Comparison of ENCODE assay signal across 21 cellular contexts in the genomic region with DNA sequence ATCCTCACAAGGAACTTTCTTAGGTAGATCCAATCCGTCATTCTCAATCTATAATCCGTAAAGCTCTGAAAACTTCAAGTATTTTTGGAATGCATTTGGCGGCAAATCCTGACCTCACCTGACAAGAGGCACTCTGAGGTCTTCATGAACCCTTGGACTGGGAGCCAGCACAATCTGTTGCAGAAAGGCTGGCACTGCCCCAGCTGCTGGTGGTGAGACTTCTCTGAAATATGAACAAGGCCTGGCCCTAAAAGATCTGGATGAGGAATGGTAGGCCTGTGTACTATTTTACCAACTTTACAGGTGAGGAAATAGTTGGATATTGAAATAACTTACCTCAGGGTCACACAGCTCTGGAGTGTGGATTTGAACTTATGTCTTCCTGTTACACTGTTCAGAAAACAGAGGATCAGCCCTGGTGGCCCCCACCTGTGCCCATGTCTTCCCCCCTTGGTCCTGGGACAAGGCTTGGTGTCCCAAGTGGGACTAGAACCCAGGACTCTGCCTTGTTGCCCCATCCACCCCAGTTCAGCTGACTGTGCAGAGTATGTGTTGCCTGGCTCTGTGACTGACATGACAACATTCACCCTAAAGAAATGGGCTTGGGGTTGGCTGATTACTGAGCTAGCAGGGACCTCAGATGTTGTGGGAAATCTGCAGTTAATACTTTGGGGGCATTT.
DNase-seq lines count a peak whose midpoint lies in the region; ATAC-seq and TF ChIP-seq lines count a peak whose summit lies in the region.
"Had no signal": no experiment of that assay in that cellular context is flagged by ENCODE, and none has a peak within 500 bp of the region (broad histone marks: within the 10 kb centered on the region; RNA-seq: fewer than 3 reads in every experiment).

No MANE protein-coding gene starts in this region.

- H3K27ac ChIP-seq in mesenchymal stem cell (ENCODE audit: low read length, poor library complexity, severe bottlenecking), result no peak overlapping the region
- H3K27ac ChIP-seq: 22Rv1, GM23248 had no signal

- H3K4me3 Mint-ChIP-seq in brain (no peak overlapping the region), type B pancreatic cell (no peak overlapping the region)
- H3K4me3 Mint-ChIP-seq: IgD-negative memory B cell had no signal

- H2BK12ac ChIP-seq in mesenchymal stem cell (ENCODE audit: low read length in 2 of 2), result peak overlapping the region in 1 of 2 experiments; percentile 69

- no peak overlapping the region for H3K14ac ChIP-seq in mesenchymal stem cell (ENCODE audit: low read length in 2 of 2)

- WGBS in mesenchymal stem cell, result 96% methylated on average over 3 of the region's 3 CpGs

- H3K4me1 ChIP-seq in mesenchymal stem cell (ENCODE audit: control insufficient read depth, insufficient read depth, low read depth, low read length), result peaks cover 5% of the 10 kb centered on the region

- peaks cover 34% of the 10 kb centered on the region for H3K4me1 Mint-ChIP-seq in brain
- peaks cover 8% of the 10 kb centered on the region for H3K4me1 Mint-ChIP-seq in type B pancreatic cell (ENCODE audit: unreplicated experiment)
- H3K4me1 Mint-ChIP-seq: IgD-negative memory B cell had no signal

- no peaks in the 10 kb centered on the region for H3K79me1 ChIP-seq in mesenchymal stem cell (replicated peaks; ENCODE audit: low read length, poor library complexity, severe bottlenecking)

- H3K27ac Mint-ChIP-seq in brain (peak overlapping the region in 3 of 5 experiments; percentile 27 to 80 (median 63)), type B pancreatic cell (no peak overlapping the region)
- H3K27ac Mint-ChIP-seq: CD8-positive, alpha-beta T cell; IgD-negative memory B cell had no signal

- H3K27me3 ChIP-seq in mesenchymal stem cell (ENCODE audit: control insufficient read depth in 1 of 2, insufficient read depth in 1 of 2, low read length in 2 of 2), result peaks cover 0 to 80% of the 10 kb centered on the region in 2 experiments

- H2AFZ ChIP-seq in mesenchymal stem cell (ENCODE audit: low read depth, low read length), result no peak overlapping the region
- H2AFZ ChIP-seq: GM23248 had no signal

- H4K8ac ChIP-seq in mesenchymal stem cell (ENCODE audit: low read length), result no peak overlapping the region

- peak overlapping the region; percentile 27 for H2AK5ac ChIP-seq in mesenchymal stem cell (ENCODE audit: low read length, severe bottlenecking)

- no peak overlapping the region for H2BK5ac ChIP-seq in mesenchymal stem cell (ENCODE audit: low read depth, low read length, poor library complexity, severe bottlenecking)

- DNase-seq in DMS 273 (lab: John Stamatoyannopoulos, UW; ENCODE audit: unreplicated experiment), result peak; percentile 2
- no peak for DNase-seq in DMS 273 treated with DMSO at 0.1 percent for 48 hours (lab: John Stamatoyannopoulos, UW)
- no peak for DNase-seq in mesenchymal stem cell
- peak; percentile 51 for DNase-seq in type B pancreatic cell (ENCODE audit: extremely low spot score, unreplicated experiment)
- DNase-seq in NCI-H146 (lab: John Stamatoyannopoulos, UW), result no peak
- DNase-seq: AML-193; C1 segment of cervical spinal cord; CD8-positive, alpha-beta T cell; GM23248; NCI-H1105; NCI-H2029 treated with DMSO at 0.1 percent for 48 hours; NCI-H2171; NCI-H69; SIG-M5 had no signal

- ATAC-seq in HG03159 (IDR thresholded peaks at IDR 0.05; ENCODE audit: unreplicated experiment), result no peak
- ATAC-seq in HG03378 (IDR thresholded peaks at IDR 0.05; ENCODE audit: unreplicated experiment), result no peak
- ATAC-seq: CD8-positive, alpha-beta T cell; HCT116; Panc1 had no signal

- no peak overlapping the region for H2BK120ac ChIP-seq in mesenchymal stem cell (ENCODE audit: low read depth, low read length)

- H3K4ac ChIP-seq in mesenchymal stem cell (ENCODE audit: low read depth in 1 of 2, low read length in 2 of 2), result no peak overlapping the region

- no peak overlapping the region for H3K9ac ChIP-seq in mesenchymal stem cell (ENCODE audit: low read length)
- H3K9ac ChIP-seq: GM23248 had no signal

- H2BK15ac ChIP-seq in mesenchymal stem cell (ENCODE audit: low read depth, poor library complexity, severe bottlenecking), result no peak overlapping the region

- H3K23ac ChIP-seq in mesenchymal stem cell (ENCODE audit: low read length in 2 of 2), result no peak overlapping the region

- no peak for TF ChIP-seq CTCF in brain (conservative IDR thresholded peaks at IDR 0.05)
- no peak for TF ChIP-seq CTCF in type B pancreatic cell (conservative IDR thresholded peaks at IDR 0.05)

- H3K9me3 ChIP-seq in mesenchymal stem cell (ENCODE audit: control insufficient read depth, low read length), result peaks cover 7% of the 10 kb centered on the region

- H3K9me3 Mint-ChIP-seq in brain (peaks cover 0 to 13% (median 4%) of the 10 kb centered on the region in 5 experiments), type B pancreatic cell (no peaks in the 10 kb centered on the region)
- H3K9me3 Mint-ChIP-seq: CD8-positive, alpha-beta T cell had no signal

- no peak overlapping the region for H4K91ac ChIP-seq in mesenchymal stem cell (ENCODE audit: low read length)

- peak overlapping the region in 1 of 2 experiments; percentile 23 for H3K18ac ChIP-seq in mesenchymal stem cell (ENCODE audit: low read depth in 1 of 2, low read length in 2 of 2)

- H3K27me3 Mint-ChIP-seq in brain (peaks cover 12% of the 10 kb centered on the region), type B pancreatic cell (peaks cover 45% of the 10 kb centered on the region)

- H3K4me3 ChIP-seq in mesenchymal stem cell (ENCODE audit: insufficient read depth in 1 of 2, low read depth in 1 of 2, low read length in 2 of 2), result no peak overlapping the region
- H3K4me3 ChIP-seq: GM23248 had no signal

- H3K36me3 Mint-ChIP-seq in brain (no peaks in the 10 kb centered on the region), type B pancreatic cell (no peaks in the 10 kb centered on the region)
- H3K36me3 Mint-ChIP-seq: CD8-positive, alpha-beta T cell had no signal

- no peak overlapping the region for H3K4me2 ChIP-seq in mesenchymal stem cell (ENCODE audit: low read length, poor library complexity, severe bottlenecking)

- no peaks in the 10 kb centered on the region for H3K36me3 ChIP-seq in mesenchymal stem cell (ENCODE audit: control insufficient read depth in 1 of 2, insufficient read depth in 2 of 2, low read depth in 1 of 2, low read length in 2 of 2)

Comparison
In these comparisons a context has a peak if more than half of its experiments do, and no peak if none do; other contexts are left out.
1. DNase-seq: peak in DMS 273 (single experiment) and type B pancreatic cell (single experiment); none in DMS 273 treated with DMSO at 0.1 percent for 48 hours (single experiment), mesenchymal stem cell (single experiment) and NCI-H146 (single experiment).